8 cellular contexts compared by ENCODE assay signal in genomic region chr3:195271859-195272243, GRCh38. TPM values are rescaled to one million over a fixed set of nuclear protein-coding genes. Genes with fewer than 3 reads are reported as not detected.
DNase-seq lines count a peak whose midpoint lies in the region; ATAC-seq, FAIRE-seq and TF ChIP-seq lines count a peak whose summit lies in the region.

No MANE protein-coding gene starts in this region.

- H3K27me3 ChIP-seq in adipocyte (replicated peaks; ENCODE audit: control insufficient read depth, insufficient read depth, low read length) (no peaks in the 10 kb centered on the region), HepG2 (ENCODE audit: control insufficient read depth in 1 of 2, insufficient read depth in 2 of 2, low read length in 2 of 2) (no peaks in the 10 kb centered on the region; a peak in 1 of 5 replicates), tibial nerve (no peaks in the 10 kb centered on the region), small intestine (ENCODE audit: control insufficient read depth in 2 of 2, insufficient read depth in 2 of 2, low read length in 2 of 2) (no peaks in the 10 kb centered on the region)

- H3K4me3 Mint-ChIP-seq in activated T-cell treated with anti-CD3 and anti-CD28 coated beads, Interleukin-2, amount 50 U/mL, for 72 hours, result peak overlapping the region; percentile 86 to 96

- peaks cover 16% of the 10 kb centered on the region for H3K36me3 ChIP-seq in adipocyte (ENCODE audit: control insufficient read depth, insufficient read depth, low read length, severe bottlenecking)
- peaks cover 3 to 9% of the 10 kb centered on the region in 2 experiments; a peak in 3 of 5 replicates for H3K36me3 ChIP-seq in HepG2 (replicated peaks in 1 of 2; ENCODE audit: control insufficient read depth in 1 of 2, insufficient read depth in 2 of 2, low read length in 2 of 2)
- H3K36me3 ChIP-seq in tibial nerve, result peaks cover 0 to under 1% (median 0%) of the 10 kb centered on the region in 3 donors
- no peaks in the 10 kb centered on the region for H3K36me3 ChIP-seq in small intestine (ENCODE audit: control insufficient read depth in 2 of 2, insufficient read depth in 2 of 2, low read length in 2 of 2)

- FAIRE-seq in HepG2 (lab: Jason Lieb, UNC), result peak; percentile 37
- no peak for FAIRE-seq in small intestine (lab: Jason Lieb, UNC)

- H3K4me2 ChIP-seq in HepG2 (ENCODE audit: low read depth, low read length), result peak overlapping the region; percentile 90

- intact Hi-C loops in HepG2 (cut with micrococcal nuclease; ENCODE audit: unreplicated experiment), result loop anchor here (1.0 to 5.0 kb wide), 3 partner anchors 171 to 270 kb away; partner anchors contain the start of genes ACAP2 and PPP1R2

- no peaks in the 10 kb centered on the region for H3K27me3 Mint-ChIP-seq in activated T-cell treated with anti-CD3 and anti-CD28 coated beads, Interleukin-2, amount 50 U/mL, for 72 hours (ENCODE audit: low read depth)

- H3K4me1 ChIP-seq in adipocyte (ENCODE audit: control insufficient read depth, insufficient read depth, low read length) (peaks cover 16% of the 10 kb centered on the region), HepG2 (ENCODE audit: insufficient read depth, low read length) (peaks cover 60% of the 10 kb centered on the region), tibial nerve (peaks cover 0 to 26% (median 17%) of the 10 kb centered on the region in 4 donors), small intestine (ENCODE audit: control insufficient read depth in 2 of 2, insufficient read depth in 1 of 2, low read depth in 1 of 2, low read length in 1 of 2) (peaks cover 2 to 4% of the 10 kb centered on the region in 2 donors)

- peaks cover 24% of the 10 kb centered on the region for H3K4me1 Mint-ChIP-seq in activated T-cell treated with anti-CD3 and anti-CD28 coated beads, Interleukin-2, amount 50 U/mL, for 72 hours (ENCODE audit: low read depth)

- peak overlapping the region; percentile 37 for H3K27ac Mint-ChIP-seq in activated T-cell treated with anti-CD3 and anti-CD28 coated beads, Interleukin-2, amount 50 U/mL, for 72 hours

- peak overlapping the region; percentile 93 for H3K9ac ChIP-seq in adipocyte (ENCODE audit: low read length)
- peak overlapping the region; percentile 82 for H3K9ac ChIP-seq in HepG2 (ENCODE audit: insufficient read depth, low read depth, low read length)

- no peak for DNase-seq in activated T-cell treated with anti-CD3 and anti-CD28 coated beads, Interleukin-2, amount 50 U/mL, for 72 hours
- no peak for DNase-seq in activated T-cell treated with anti-CD3 and anti-CD28 coated beads, Interleukin-2, amount 50 U/mL, for 48 hours
- DNase-seq in adipocyte (ENCODE audit: low read depth) (no peak), HepG2 (ENCODE audit: low spot score) (no peak), tibial nerve (ENCODE audit: low spot score in 2 of 2) (no peak), small intestine (no peak), dedifferentiated amniotic fluid mesenchymal stem cell (ENCODE audit: extremely low spot score) (no peak), midbrain (lab: John Stamatoyannopoulos, UW) (no peak)

- TF ChIP-seq EP300 in HepG2 (IDR thresholded peaks at IDR 0.05; ENCODE audit: low read depth in 2 of 2, low read length in 2 of 2), result no peak
- no peak for TF ChIP-seq EP300 in HepG2 (CRISPR knock-in tag; IDR thresholded peaks at IDR 0.05; ENCODE audit: borderline replicate concordance)
- TF ChIP-seq EP300 in tibial nerve (IDR thresholded peaks at IDR 0.05), result no peak

- H3K27ac ChIP-seq in HepG2 (ENCODE audit: extremely low read length, insufficient read depth, low read length) (peak overlapping the region; percentile 85), tibial nerve (peak overlapping the region in 3 of 4 donors; percentile 75 to 90 (median 87)), small intestine (ENCODE audit: low read depth in 1 of 2, low read length in 1 of 2) (peak overlapping the region in 1 of 2 donors; percentile 81)

- BruUV-seq in HepG2 (replicated peaks; lab: Mats Ljungman, UMichigan), result no TSS peak

- H2AFZ ChIP-seq in HepG2 (ENCODE audit: low read length), result no peak overlapping the region

- no peaks in the 10 kb centered on the region for H3K9me3 Mint-ChIP-seq in activated T-cell treated with anti-CD3 and anti-CD28 coated beads, Interleukin-2, amount 50 U/mL, for 72 hours

- no peaks in the 10 kb centered on the region for H4K20me1 ChIP-seq in HepG2 (ENCODE audit: insufficient read depth, low read length)

- CTCF ChIA-PET in HepG2 (lab: Yijun Ruan, JAX; ENCODE audit: low intra/inter-chr PET ratio, low total read pairs), result interaction anchor here (0.7 to 3.0 kb wide), 2 partner anchors 251 to 600 kb away, joined by 3 to 55 read pairs; partner anchors contain the start of gene LSG1

- no peaks in the 10 kb centered on the region for H3K36me3 Mint-ChIP-seq in activated T-cell treated with anti-CD3 and anti-CD28 coated beads, Interleukin-2, amount 50 U/mL, for 72 hours (ENCODE audit: insufficient read depth in 2 of 2)

- H3K4me3 ChIP-seq in adipocyte (ENCODE audit: low read length) (peak overlapping the region; percentile 95), HepG2 (replicated peaks in 1 of 3; ENCODE audit: insufficient read depth in 1 of 3, low read depth in 2 of 3, low read length in 3 of 3) (peak overlapping the region; percentile 89 to 92 (median 91)), tibial nerve (peak overlapping the region; percentile 62 to 91 (median 76)), small intestine (ENCODE audit: low read depth in 1 of 2, low read length in 2 of 2) (peak overlapping the region in 1 of 2 donors; percentile 66)

- ATAC-seq in activated T-cell treated with anti-CD3 and anti-CD28 coated beads, Interleukin-2, amount 50 U/mL, for 72 hours (replicated peaks in 1 of 2), result peak; percentile 1 to 2
- peak; percentile 2; the same call in 2 of the 3 replicates for ATAC-seq in HepG2

- no peak for TF ChIP-seq RAD21 in HepG2 (CRISPR knock-in tag; IDR thresholded peaks at IDR 0.05)

- H3K79me2 ChIP-seq in HepG2 (ENCODE audit: insufficient read depth, low read length), result peaks cover 30% of the 10 kb centered on the region

- TF ChIP-seq POLR2A in HepG2 (IDR thresholded peaks at IDR 0.05; ENCODE audit: insufficient read depth in 1 of 2, low read depth in 2 of 2, low read length in 2 of 2) (no peak), tibial nerve (IDR thresholded peaks at IDR 0.05) (no peak)

- in situ Hi-C loops in HepG2 (cut with HindIII; ENCODE audit: extremely low pct_ligation_motif_present, low pct_unique_long_range_greater_than_20kb), result loop anchor here (5.0 kb wide), 1 partner anchor 265 kb away; no protein-coding TSS in a partner anchor

- no peaks in the 10 kb centered on the region for H3K9me3 ChIP-seq in adipocyte (ENCODE audit: control insufficient read depth, low read length)
- H3K9me3 ChIP-seq in HepG2 (ENCODE audit: low read length), result no peaks in the 10 kb centered on the region
- H3K9me3 ChIP-seq in tibial nerve, result no peaks in the 10 kb centered on the region
- H3K9me3 ChIP-seq in small intestine (ENCODE audit: control insufficient read depth, low read depth), result no peaks in the 10 kb centered on the region

- TF ChIP-seq CTCF in HepG2 (CRISPR knock-in tag; IDR thresholded peaks at IDR 0.05), result no peak
- no peak for TF ChIP-seq CTCF in tibial nerve (IDR thresholded peaks at IDR 0.05)

- POLR2A ChIA-PET in HepG2 (lab: Yijun Ruan, JAX), result interaction anchor here (1.0 to 3.5 kb wide), 4 partner anchors 13 to 270 kb away, joined by 3 to 22 read pairs (median 6); partner anchors contain the start of gene PPP1R2

- 0% methylated on average over 3 of the region's 3 CpGs for WGBS in HepG2 (ENCODE audit: low lambda C conversion rate)
- 0 to 5% methylated on average over 3 of the region's 3 CpGs for WGBS in tibial nerve, 2 donors
- 1 to 5% (median 2%) methylated on average over 3 of the region's 3 CpGs for WGBS in small intestine, 3 donors

TF ChIP-seq in HepG2, 621 proteins besides CTCF, POLR2A, EP300 and RAD21 (continues in another document):
- TF ChIP-seq SOX5 (CRISPR knock-in tag; IDR thresholded peaks at IDR 0.05; ENCODE audit: borderline replicate concordance) (no peak), HINFP (CRISPR knock-in tag; IDR thresholded peaks at IDR 0.05; ENCODE audit: low read depth) (no peak)

RNA-seq across cellular contexts. Expression of gene XXYLT1, which starts 0.9 kb away (rescaled TPM):
- total RNA-seq in activated T-cell treated with anti-CD3 and anti-CD28 coated beads, Interleukin-2, amount 50 U/mL, for 72 hours, result 1 to 10 TPM; 6.2 to 6.6 TPM
- total RNA-seq in HepG2 (2016; rRNA removed; fragmentation: Illumina TruSeq; extraction: Trizol) (10.8 and 19.0 TPM in 2 replicates), tibial nerve (10 to 100 TPM in 3 of 4 donors, 1 to 10 TPM in 1; 9.6 to 17.7 (median 13.2) TPM)
- 4.3 and 4.5 TPM in 2 replicates for total RNA-seq in HepG2 (2016; cell fraction: cytosol; rRNA removed; fragmentation: Illumina TruSeq; extraction: Trizol; ENCODE audit: low read depth)
- 10.4 and 20.3 TPM in 2 replicates for total RNA-seq in HepG2 (2016; cell fraction: insoluble cytoplasmic fraction; rRNA removed; fragmentation: Illumina TruSeq; extraction: Trizol)
- 12.8 and 12.9 TPM in 2 replicates for total RNA-seq in HepG2 (2016; cell fraction: membrane; rRNA removed; fragmentation: Illumina TruSeq; extraction: Trizol)
- 16.1 and 20.9 TPM in 2 replicates for total RNA-seq in HepG2 (2016; cell fraction: nucleus; rRNA removed; fragmentation: Illumina TruSeq; extraction: Trizol)
- polyA plus RNA-seq in HepG2 (2011; rRNA removed) (17.3 and 17.7 TPM in 2 replicates), small intestine (1 to 10 TPM in 2 of 3 donors, under 1 TPM in 1; 0.81 to 7.6 (median 1.6) TPM)
- 15.9 and 19.5 TPM in 2 replicates for polyA plus RNA-seq in HepG2 (2011; cell fraction: cytosol; rRNA removed)
- 18.3 and 18.9 TPM in 2 replicates for polyA plus RNA-seq in HepG2 (2011; cell fraction: nucleus; rRNA removed)
- polyA plus RNA-seq in HepG2 (2012), result 10.5 and 13.0 TPM in 2 replicates
- polyA plus RNA-seq in HepG2 (2016; cell fraction: cytosol; fragmentation: Illumina TruSeq; extraction: Trizol; ENCODE audit: low read depth), result 4.4 and 5.4 TPM in 2 replicates
- 14.3 TPM in 2 replicates for polyA plus RNA-seq in HepG2 (2016; cell fraction: insoluble cytoplasmic fraction; fragmentation: Illumina TruSeq; extraction: Trizol; ENCODE audit: low read depth)
- polyA plus RNA-seq in HepG2 (2016; cell fraction: membrane; fragmentation: Illumina TruSeq; extraction: Trizol; ENCODE audit: low read depth), result 11.9 and 12.4 TPM in 2 replicates
- 33.9 and 35.1 TPM in 2 replicates for polyA plus RNA-seq in HepG2 (2016; cell fraction: nucleus; fragmentation: Illumina TruSeq; extraction: Trizol; ENCODE audit: insufficient read depth, low read depth)
- polyA minus RNA-seq in HepG2 (2011; rRNA and poly(A)+ RNA removed; ENCODE audit: low replicate concordance), result 33.1 and 37.8 TPM in 2 replicates
- polyA minus RNA-seq in HepG2 (2011; cell fraction: cytosol; rRNA and poly(A)+ RNA removed), result 15.1 and 17.0 TPM in 2 replicates
- polyA minus RNA-seq in HepG2 (2011; cell fraction: nucleus; rRNA and poly(A)+ RNA removed), result 11.8 and 13.2 TPM in 2 replicates
